8 cellular contexts compared by ENCODE assay signal in the genomic region with DNA sequence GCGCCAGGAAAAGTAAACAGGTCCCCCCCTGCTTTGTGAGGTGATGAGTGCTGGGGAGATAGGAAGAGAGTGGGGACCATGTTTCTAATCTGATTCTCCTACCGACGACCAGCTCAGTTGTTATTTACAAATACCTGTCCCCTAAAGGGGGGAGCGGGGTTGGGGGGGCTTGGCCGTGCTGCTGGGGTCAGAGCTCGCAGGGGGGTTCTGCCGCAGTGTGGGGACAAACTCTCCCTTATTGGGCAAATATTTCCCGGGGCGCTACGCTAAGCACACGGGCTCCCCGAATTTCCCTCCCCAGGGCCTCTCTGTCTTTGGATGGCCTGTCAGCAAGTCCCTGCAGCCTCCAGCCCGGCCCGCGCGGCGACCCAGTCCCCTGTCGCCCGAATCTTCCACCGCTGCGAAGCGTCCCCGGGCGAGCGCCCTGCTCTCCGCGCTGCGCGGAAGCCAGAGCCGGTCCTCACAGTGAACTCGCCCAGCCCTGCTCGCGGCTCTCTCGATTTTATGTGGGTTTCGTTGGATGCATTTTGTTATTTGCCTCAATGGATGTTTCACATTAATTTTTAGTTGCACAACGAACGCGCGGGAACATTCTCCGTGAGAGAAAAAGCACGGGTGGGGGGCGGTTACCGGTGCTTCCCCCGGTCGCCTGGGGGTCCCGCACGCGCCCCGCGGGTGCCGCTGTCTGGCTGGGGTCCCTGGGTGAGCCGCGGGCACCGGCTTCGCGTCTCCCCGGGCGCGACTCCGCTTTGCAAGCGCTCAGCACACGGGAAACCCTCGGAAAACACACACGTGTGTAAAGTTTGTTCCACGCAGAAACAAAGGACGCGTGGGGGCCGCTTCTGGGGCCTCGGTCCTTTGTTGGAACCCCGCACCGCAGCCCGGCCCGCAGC. TPM values are rescaled to one million over a fixed set of nuclear protein-coding genes. Genes with fewer than 3 reads are reported as not detected.
DNase-seq lines count a peak whose midpoint lies in the region; ATAC-seq and TF ChIP-seq lines count a peak whose summit lies in the region.

No MANE protein-coding gene starts in this region.

- TF ChIP-seq POLR2A in vagina (IDR thresholded peaks at IDR 0.05) = no peak

- H3K27me3 ChIP-seq in DOHH2 (ENCODE audit: control insufficient read depth, low read length) (peaks cover 12% of the 10 kb centered on the region), WERI-Rb-1 (ENCODE audit: insufficient read depth, low read depth, severe bottlenecking) (no peaks in the 10 kb centered on the region), duodenal mucosa (ENCODE audit: control insufficient read depth in 1 of 2, insufficient read depth in 2 of 2, low read length in 2 of 2) (no peaks in the 10 kb centered on the region), muscle layer of duodenum (ENCODE audit: low read depth, low read length) (no peaks in the 10 kb centered on the region), vagina (no peaks in the 10 kb centered on the region)

- TF ChIP-seq CTCF in DOHH2 (IDR thresholded peaks at IDR 0.05; ENCODE audit: low read depth, low read length, poor library complexity, severe bottlenecking) = no peak
- TF ChIP-seq CTCF in WERI-Rb-1 (IDR thresholded peaks at IDR 0.05; ENCODE audit: low read depth, low read length) = no peak
- TF ChIP-seq CTCF in vagina (IDR thresholded peaks at IDR 0.05) = no peak

- H3K4me2 ChIP-seq in DOHH2 (ENCODE audit: low read length) = peak overlapping the region; percentile 69

- H3K36me3 ChIP-seq in DOHH2 (ENCODE audit: control insufficient read depth, low read length) (peaks cover 29% of the 10 kb centered on the region), WERI-Rb-1 (peaks cover 4% of the 10 kb centered on the region), duodenal mucosa (ENCODE audit: control insufficient read depth in 1 of 2, insufficient read depth in 2 of 2, low read length in 2 of 2) (no peaks in the 10 kb centered on the region), muscle layer of duodenum (ENCODE audit: control insufficient read depth in 1 of 2, insufficient read depth in 2 of 2, low read length in 2 of 2) (no peaks in the 10 kb centered on the region), vagina (no peaks in the 10 kb centered on the region)

- H3K9me3 ChIP-seq in DOHH2 (ENCODE audit: control insufficient read depth, insufficient read depth, low read length) (no peaks in the 10 kb centered on the region), WERI-Rb-1 (ENCODE audit: severe bottlenecking) (no peaks in the 10 kb centered on the region), duodenal mucosa (ENCODE audit: control insufficient read depth in 1 of 2, low read length in 2 of 2) (no peaks in the 10 kb centered on the region), muscle layer of duodenum (ENCODE audit: control insufficient read depth in 1 of 2, low read length in 2 of 2) (no peaks in the 10 kb centered on the region), vagina (no peaks in the 10 kb centered on the region)

- no peaks in the 10 kb centered on the region for H3K9me2 ChIP-seq in DOHH2 (replicated peaks; ENCODE audit: control insufficient read depth, low read length)

- DNase-seq in WERI-Rb-1 (no peak), vagina (ENCODE audit: extremely low spot score in 2 of 2) (peak; percentile 72 to 81), mucosa of gallbladder (ENCODE audit: low spot score) (no peak)

- intact Hi-C loops in vagina (cut with DNase I) = loop anchor here (5.0 kb wide), 2 partner anchors 177 to 412 kb away; no protein-coding TSS in a partner anchor

- H3K4me3 ChIP-seq in DOHH2 (ENCODE audit: low read length) = peak overlapping the region; percentile 86
- peak overlapping the region; percentile 93 for H3K4me3 ChIP-seq in WERI-Rb-1 (ENCODE audit: low read depth, low read length)
- H3K4me3 ChIP-seq in duodenal mucosa (ENCODE audit: low read depth in 1 of 2, low read length in 2 of 2) = peak overlapping the region; percentile 95 to 96
- H3K4me3 ChIP-seq in muscle layer of duodenum (ENCODE audit: low read depth in 1 of 2, low read length in 2 of 2) = peak overlapping the region; percentile 44 to 93
- H3K4me3 ChIP-seq in vagina = peak overlapping the region; percentile 78 to 87

- H3K27ac ChIP-seq in DOHH2 (ENCODE audit: low read depth, low read length) (no peak overlapping the region), WERI-Rb-1 (peak overlapping the region; percentile 89), duodenal mucosa (ENCODE audit: low read depth, low read length) (peak overlapping the region; percentile 48), muscle layer of duodenum (ENCODE audit: low read length) (no peak overlapping the region), vagina (peak overlapping the region; percentile 91)

- H3K79me2 ChIP-seq in DOHH2 (ENCODE audit: control insufficient read depth, low read length) = peaks cover 35% of the 10 kb centered on the region

- H3K9ac ChIP-seq in duodenal mucosa (ENCODE audit: low read depth in 1 of 2, low read length in 2 of 2) = peak overlapping the region; percentile 63 to 98

- no peaks in the 10 kb centered on the region for H3F3A ChIP-seq in DOHH2 (ENCODE audit: control insufficient read depth, insufficient read depth)

- H4K20me1 ChIP-seq in DOHH2 (ENCODE audit: control insufficient read depth, insufficient read depth, low read depth, low read length) = peaks cover 16% of the 10 kb centered on the region

- H3K4me1 ChIP-seq in DOHH2 (ENCODE audit: control insufficient read depth, low read length) = peaks cover 28% of the 10 kb centered on the region
- H3K4me1 ChIP-seq in duodenal mucosa (ENCODE audit: control insufficient read depth in 1 of 2, insufficient read depth in 2 of 2, low read length in 2 of 2) = peaks cover 15 to 19% of the 10 kb centered on the region in 2 donors
- peaks cover 3 to 26% of the 10 kb centered on the region in 2 donors for H3K4me1 ChIP-seq in muscle layer of duodenum (ENCODE audit: control insufficient read depth in 1 of 2, insufficient read depth in 2 of 2, low read length in 2 of 2)
- peaks cover 68% of the 10 kb centered on the region for H3K4me1 ChIP-seq in vagina

- ATAC-seq in HG03457 (IDR thresholded peaks at IDR 0.05; ENCODE audit: unreplicated experiment) (no peak), HG02642 (IDR thresholded peaks at IDR 0.05; ENCODE audit: poor library complexity, unreplicated experiment) (no peak)

RNA-seq across cellular contexts. Expression of a gene that starts 1.5 kb away (rescaled TPM):
- total RNA-seq in vagina (49.4 TPM), mucosa of gallbladder (63.7 TPM)

RNA-seq across cellular contexts. Expression of a gene that starts 43.1 kb away (rescaled TPM):
- 25.5 TPM for total RNA-seq in vagina
- total RNA-seq in mucosa of gallbladder = 39.1 TPM

Comparison
In these comparisons a context has a peak if more than half of its experiments do, and no peak if none do; other contexts are left out.
1. H3K27ac ChIP-seq: peak in WERI-Rb-1 (single experiment), duodenal mucosa (single experiment) and vagina (single experiment); none in DOHH2 (single experiment) and muscle layer of duodenum (single experiment).
2. DNase-seq: peak in vagina (2 of 2); none in WERI-Rb-1 (single experiment) and mucosa of gallbladder (single experiment).
3. Peak in every context shown above with its lines, with median percentiles within 50 percentile points of each other: H3K4me3 ChIP-seq.